ENCODE assay signal across 16 cellular contexts in the genomic region with DNA sequence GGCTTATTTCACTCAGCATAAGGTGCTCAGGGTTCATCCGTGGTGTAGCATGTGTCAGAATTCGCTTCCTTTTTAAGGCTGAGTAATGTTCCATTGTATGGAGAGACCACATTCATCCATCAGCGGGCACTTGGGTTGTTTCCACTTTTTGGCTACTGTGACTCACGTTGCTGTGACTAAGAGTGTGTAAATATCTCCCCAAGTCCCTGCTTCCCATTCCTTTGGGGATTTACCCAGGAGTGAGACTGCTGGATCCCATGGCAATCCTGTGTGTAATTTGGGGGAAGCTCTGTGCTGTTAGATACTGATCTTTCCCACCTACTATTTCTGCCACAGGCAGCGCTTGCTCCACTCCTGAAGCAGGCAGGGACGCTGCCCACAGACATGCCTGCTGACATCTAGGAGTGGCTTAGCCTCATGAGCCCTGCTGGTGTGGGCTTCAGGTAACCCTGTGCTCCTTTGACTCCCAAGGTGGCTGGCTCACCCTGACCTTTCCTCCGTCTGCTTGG.
DNase-seq lines count a peak whose midpoint lies in the region; ATAC-seq, FAIRE-seq and TF ChIP-seq lines count a peak whose summit lies in the region.
"Had no signal": no experiment of that assay in that cellular context is flagged by ENCODE, and none has a peak within 500 bp of the region (broad histone marks: within the 10 kb centered on the region; RNA-seq: fewer than 3 reads in every experiment).

No MANE protein-coding gene starts in this region.

- H3K4me3 Mint-ChIP-seq in effector memory CD8-positive, alpha-beta T cell: no peak overlapping the region
- H3K4me3 Mint-ChIP-seq in H9: no peak overlapping the region
- H3K4me3 Mint-ChIP-seq: naive thymus-derived CD8-positive, alpha-beta T cell; T-helper 1 cell treated with Interleukin-12 subunit alpha and Interleukin-12 subunit beta and Interleukin-4 antibody, amounts not matched to agents 30 μg/mL and 1 μg/mL, for 36 hours had no signal

- no peaks in the 10 kb centered on the region for H3K36me3 ChIP-seq in PC-3 (ENCODE audit: low read depth, low read length)
- no peaks in the 10 kb centered on the region for H3K36me3 ChIP-seq in H1 (ENCODE audit: control insufficient read depth in 2 of 4, insufficient read depth in 4 of 4, low read length in 3 of 4)
- no peaks in the 10 kb centered on the region for H3K36me3 ChIP-seq in HAP-1 (replicated peaks)

- CTCF ChIA-PET in PC-3 (lab: Charles Lee) (no interaction called here), H1 (lab: Charles Lee; ENCODE audit: partially characterized antibody) (interaction anchor here (0.6 to 0.7 kb wide), 2 partner anchors 88 to 94 kb away, joined by 3 read pairs; no protein-coding TSS in a partner anchor)

- H3K27ac ChIP-seq in PC-3 (ENCODE audit: low read length): peak overlapping the region; percentile 86
- H3K27ac ChIP-seq in H1 (ENCODE audit: low read depth, low read length): no peak overlapping the region
- H3K27ac ChIP-seq in H9 (ENCODE audit: insufficient read length, low read depth, low read length): no peak overlapping the region

- H3K79me1 ChIP-seq in H1 (ENCODE audit: low read depth, low read length): no peaks in the 10 kb centered on the region; the same call in 1 of the 2 replicates
- no peaks in the 10 kb centered on the region for H3K79me1 ChIP-seq in H9 (ENCODE audit: insufficient read depth, low read depth, low read length, poor library complexity, severe bottlenecking)

- no peaks in the 10 kb centered on the region for H3K27me3 ChIP-seq in PC-3 (ENCODE audit: low read length)
- no peaks in the 10 kb centered on the region; a peak in 1 of 7 replicates for H3K27me3 ChIP-seq in H1 (replicated peaks in 1 of 4; ENCODE audit: control insufficient read depth in 3 of 4, extremely low read depth in 1 of 4, insufficient read depth in 3 of 4, low read length in 3 of 4)
- no peaks in the 10 kb centered on the region for H3K27me3 ChIP-seq in HAP-1 (ENCODE audit: low read depth)
- no peaks in the 10 kb centered on the region for H3K27me3 ChIP-seq in H9 (ENCODE audit: insufficient read depth, low read length)

- no peak overlapping the region for H3K56ac ChIP-seq in H1 (replicated peaks; ENCODE audit: insufficient read length, low read depth, low read length)
- H3K56ac ChIP-seq in H9 (ENCODE audit: insufficient read length, low read depth, low read length): no peak overlapping the region

- TF ChIP-seq CTCF in PC-3 (conservative IDR thresholded peaks at IDR 0.05; ENCODE audit: low read depth, low read length): no peak
- no peak for TF ChIP-seq CTCF in H1 (IDR thresholded peaks at IDR 0.05; ENCODE audit: control extremely low read depth in 1 of 3, insufficient read depth in 1 of 3, low read depth in 1 of 3, low read length in 3 of 3)
- no peak for TF ChIP-seq CTCF in H9 (conservative IDR thresholded peaks at IDR 0.05)

- H3K36me3 Mint-ChIP-seq in effector memory CD8-positive, alpha-beta T cell (ENCODE audit: insufficient read depth): no peaks in the 10 kb centered on the region
- H3K36me3 Mint-ChIP-seq in H9 (ENCODE audit: insufficient read depth in 1 of 3, low read depth in 3 of 3): no peaks in the 10 kb centered on the region; a peak in 1 of 7 replicates
- H3K36me3 Mint-ChIP-seq: naive thymus-derived CD8-positive, alpha-beta T cell had no signal

- TF ChIP-seq POLR2A in H1 (IDR thresholded peaks at IDR 0.05; ENCODE audit: control extremely low read depth in 1 of 2, low read depth in 2 of 2, low read length in 2 of 2): no peak

- H3K18ac ChIP-seq in H1 (ENCODE audit: extremely low read depth, low read length) (no peak overlapping the region), H9 (ENCODE audit: insufficient read length, low read depth, low read length) (no peak overlapping the region)

- H3K79me2 ChIP-seq in PC-3 (ENCODE audit: low read length): no peaks in the 10 kb centered on the region
- no peaks in the 10 kb centered on the region for H3K79me2 ChIP-seq in H1 (ENCODE audit: control insufficient read depth in 1 of 2, insufficient read depth in 2 of 2, low read length in 2 of 2)
- H3K79me2 ChIP-seq in H9 (ENCODE audit: insufficient read depth, low read length): no peaks in the 10 kb centered on the region

- BruUV-seq in PC-3 (replicated peaks; lab: Mats Ljungman, UMichigan): no TSS peak

- peak overlapping the region; percentile 66 for H3K4me2 ChIP-seq in PC-3 (ENCODE audit: low read length)
- H3K4me2 ChIP-seq in H1 (ENCODE audit: insufficient read depth in 1 of 2, low read depth in 2 of 2, low read length in 2 of 2): no peak overlapping the region
- H3K4me2 ChIP-seq in H9 (ENCODE audit: insufficient read depth, insufficient read length, low read length): no peak overlapping the region

- peak overlapping the region in 1 of 2 donors; percentile 22 for H3K27ac Mint-ChIP-seq in effector memory CD8-positive, alpha-beta T cell
- no peak overlapping the region for H3K27ac Mint-ChIP-seq in H9
- H3K27ac Mint-ChIP-seq: T-helper 1 cell treated with Interleukin-12 subunit alpha and Interleukin-12 subunit beta and Interleukin-4 antibody, amounts not matched to agents 30 μg/mL and 1 μg/mL, for 36 hours had no signal

- no peak for FAIRE-seq in H1 (lab: Jason Lieb, UNC)

- peaks cover 27% of the 10 kb centered on the region for H3K4me1 ChIP-seq in PC-3 (ENCODE audit: insufficient read depth, low read length)
- peaks cover 0 to 2% (median 0%) of the 10 kb centered on the region in 4 experiments; a peak in 1 of 7 replicates for H3K4me1 ChIP-seq in H1 (replicated peaks in 1 of 4; ENCODE audit: control insufficient read depth in 3 of 4, insufficient read depth in 4 of 4, low read length in 3 of 4)
- H3K4me1 ChIP-seq in HAP-1: no peaks in the 10 kb centered on the region
- H3K4me1 ChIP-seq in H9 (ENCODE audit: insufficient read depth, low read length): no peaks in the 10 kb centered on the region

- H4K20me1 ChIP-seq in PC-3 (ENCODE audit: low read length) (no peaks in the 10 kb centered on the region), H1 (replicated peaks in 1 of 2; ENCODE audit: control insufficient read depth in 1 of 2, insufficient read depth in 2 of 2, low read length in 2 of 2) (no peaks in the 10 kb centered on the region), H9 (ENCODE audit: control insufficient read depth, insufficient read depth, insufficient read length) (no peaks in the 10 kb centered on the region)

- H2BK12ac ChIP-seq in H1 (ENCODE audit: low read depth, low read length): no peak overlapping the region
- H2BK12ac ChIP-seq in H9 (ENCODE audit: insufficient read length, low read depth, low read length): no peak overlapping the region

- H3K23me2 ChIP-seq in H1 (ENCODE audit: low read depth, low read length) (no peaks in the 10 kb centered on the region; the same call in 1 of the 2 replicates), H9 (ENCODE audit: insufficient read length, low read depth, low read length, poor library complexity, severe bottlenecking) (no peaks in the 10 kb centered on the region)

- H3K4ac ChIP-seq in H1 (replicated peaks; ENCODE audit: insufficient read length, low read depth, low read length) (no peak overlapping the region), H9 (ENCODE audit: low read depth, low read length) (no peak overlapping the region)

- H3K4me3 ChIP-seq in PC-3 (ENCODE audit: low read length) (no peak overlapping the region), H1 (ENCODE audit: extremely low read depth in 1 of 4, insufficient read depth in 2 of 4, low read depth in 3 of 4, low read length in 4 of 4) (no peak overlapping the region), HAP-1 (no peak overlapping the region)

- WGBS in H1 (ENCODE audit: extremely low coverage in 1 of 2, insufficient coverage in 1 of 2, insufficient read length in 1 of 2, insufficient replicate concordance in 2 of 2, low coverage in 1 of 2, low lambda C conversion rate in 2 of 2, missing lambda C conversion rate in 1 of 2), 2 experiments: 90% methylated on average over 7 of the region's 7 CpGs; no CpG with 5 or more reads in 1 of the 2 experiments
- WGBS in H9 (ENCODE audit: extremely low coverage, insufficient read length, low lambda C conversion rate): no CpG with 5 or more reads among the region's 7 CpGs

- in situ Hi-C loops in HAP-1 (cut with MboI; ENCODE audit: low sequenced_read_pairs): no loop called here

- H2AK5ac ChIP-seq in H1 (ENCODE audit: low read depth, low read length) (no peak overlapping the region), H9 (ENCODE audit: insufficient read length, low read length) (no peak overlapping the region)

- H4K91ac ChIP-seq in H1 (replicated peaks; ENCODE audit: insufficient read length, low read length): peak overlapping the region; percentile 17
- H4K91ac ChIP-seq in H9 (ENCODE audit: insufficient read length, low read depth, low read length): no peak overlapping the region

- H4K8ac ChIP-seq in H1 (ENCODE audit: extremely low read depth, insufficient read depth, low read length) (no peak overlapping the region), H9 (replicated peaks; ENCODE audit: insufficient read length, low read depth, low read length) (no peak overlapping the region)

- peak; percentile 93 for DNase-seq in EL
- DNase-seq in PC-3: peak; percentile 90
- DNase-seq in H1 (ENCODE audit: low read depth in 1 of 2, low spot score in 2 of 2): no peak
- DNase-seq in myocyte (ENCODE audit: low read depth): peak; percentile 57
- no peak for DNase-seq in HAP-1 (ENCODE audit: low spot score in 2 of 2)
- DNase-seq in ureter (ENCODE audit: low spot score): no peak
- DNase-seq in effector memory CD8-positive, alpha-beta T cell: no peak
- no peak for DNase-seq in H9
- DNase-seq: activated CD8-positive, alpha-beta memory T cell treated with anti-CD3 and anti-CD28 coated beads, Interleukin-2, amount 50 U/mL, for 48 hours; caudate nucleus; DMS79 treated with DMSO at 0.1 percent for 48 hours; hippocampal formation; MV-4-11; naive thymus-derived CD8-positive, alpha-beta T cell; NCI-H526 treated with DMSO at 0.1 percent for 48 hours had no signal

- 0 out of 2 replicates have a peak overlapping the region, but pooled peaks have one; percentile 27 for H2BK5ac ChIP-seq in H1 (ENCODE audit: low read depth, low read length)
- H2BK5ac ChIP-seq in H9 (ENCODE audit: insufficient read length, low read length): no peak overlapping the region

- intact Hi-C loops in PC-3 (cut with micrococcal nuclease): no loop called here

- POLR2A ChIA-PET in PC-3 (lab: Charles Lee; ENCODE audit: unreplicated experiment) (no interaction called here), H1 (lab: Charles Lee; ENCODE audit: partially characterized antibody) (no interaction called here)

- no peaks in the 10 kb centered on the region for H3K9me3 Mint-ChIP-seq in effector memory CD8-positive, alpha-beta T cell
- no peaks in the 10 kb centered on the region; a peak in 1 of 5 replicates for H3K9me3 Mint-ChIP-seq in H9
- H3K9me3 Mint-ChIP-seq: naive thymus-derived CD8-positive, alpha-beta T cell; T-helper 1 cell treated with Interleukin-12 subunit alpha and Interleukin-12 subunit beta and Interleukin-4 antibody, amounts not matched to agents 30 μg/mL and 1 μg/mL, for 36 hours had no signal

- peaks cover 0 to 7% of the 10 kb centered on the region in 2 donors for H3K27me3 Mint-ChIP-seq in effector memory CD8-positive, alpha-beta T cell
- H3K27me3 Mint-ChIP-seq in H9 (ENCODE audit: low read depth): no peaks in the 10 kb centered on the region
- H3K27me3 Mint-ChIP-seq: naive thymus-derived CD8-positive, alpha-beta T cell had no signal

- H2AFZ ChIP-seq in PC-3 (ENCODE audit: low read length): no peak overlapping the region
- no peak overlapping the region for H2AFZ ChIP-seq in H1 (ENCODE audit: low read length)
- no peak overlapping the region for H2AFZ ChIP-seq in H9 (ENCODE audit: low read length)

- peaks cover 0 to 6% of the 10 kb centered on the region in 2 donors for H3K4me1 Mint-ChIP-seq in effector memory CD8-positive, alpha-beta T cell (ENCODE audit: low read depth in 2 of 2)
- peaks cover 6 to 7% of the 10 kb centered on the region in 2 experiments; a peak in 2 of 4 replicates for H3K4me1 Mint-ChIP-seq in H9

- ATAC-seq in PC-3: peak; percentile 91
- ATAC-seq in effector memory CD8-positive, alpha-beta T cell (replicated peaks): no peak
- ATAC-seq: naive thymus-derived CD8-positive, alpha-beta T cell had no signal

- H3K9ac ChIP-seq in PC-3 (ENCODE audit: low read length) (peak overlapping the region; percentile 52), H1 (replicated peaks in 1 of 4; ENCODE audit: extremely low read depth in 1 of 4, low read depth in 3 of 4, low read length in 3 of 4) (no peak overlapping the region), H9 (ENCODE audit: extremely low read depth, insufficient read length, low read length) (no peak overlapping the region)

- H3K9me3 ChIP-seq in PC-3 (ENCODE audit: low read length) (no peaks in the 10 kb centered on the region), H1 (ENCODE audit: insufficient read depth in 2 of 2, low read depth in 1 of 2, low read length in 1 of 2) (no peaks in the 10 kb centered on the region), HAP-1 (no peaks in the 10 kb centered on the region), H9 (ENCODE audit: control insufficient read depth, low read depth, low read length) (no peaks in the 10 kb centered on the region)

- H3K23ac ChIP-seq in H1 (ENCODE audit: insufficient read length) (no peak overlapping the region), H9 (ENCODE audit: insufficient read length, low read depth, low read length) (no peak overlapping the region)

- TF ChIP-seq EP300 in H1 (IDR thresholded peaks at IDR 0.05; ENCODE audit: borderline replicate concordance in 1 of 2, low read depth in 2 of 2, low read length in 2 of 2): no peak

- H4K5ac ChIP-seq in H1 (ENCODE audit: insufficient read length, low read depth, low read length) (no peak overlapping the region), H9 (ENCODE audit: insufficient read length, low read depth, low read length) (no peak overlapping the region)

- H3T11ph ChIP-seq in H9 (ENCODE audit: low read length): no peak overlapping the region

- H3K9me2 ChIP-seq in PC-3 (replicated peaks; ENCODE audit: low read length): no peaks in the 10 kb centered on the region

- H3K14ac ChIP-seq in H1 (ENCODE audit: insufficient read length): no peak overlapping the region
- H3K14ac ChIP-seq in H9 (ENCODE audit: insufficient read depth, low read length): no peak overlapping the region

- 0 out of 2 replicates have a peak overlapping the region, but pooled peaks have one; percentile 3 for H2BK20ac ChIP-seq in H1 (ENCODE audit: low read length)
- no peak overlapping the region for H2BK20ac ChIP-seq in H9 (ENCODE audit: low read depth, low read length, poor library complexity, severe bottlenecking)

- no peak overlapping the region for H2BK120ac ChIP-seq in H1 (replicated peaks; ENCODE audit: low read depth, low read length)
- no peak overlapping the region for H2BK120ac ChIP-seq in H9 (ENCODE audit: low read depth, low read length, poor library complexity, severe bottlenecking)

- no peak for TF ChIP-seq RAD21 in H1 (IDR thresholded peaks at IDR 0.05 in 1 of 2, conservative IDR thresholded peaks at IDR 0.05 in 1 of 2; ENCODE audit: low read depth in 2 of 2, low read length in 2 of 2)

- 0 out of 2 replicates have a peak overlapping the region, but pooled peaks have one; percentile 53 for H2BK15ac ChIP-seq in H1 (ENCODE audit: low read length)
- H2BK15ac ChIP-seq in H9 (ENCODE audit: low read depth, low read length): no peak overlapping the region

- H3F3A ChIP-seq in PC-3 (ENCODE audit: low read length, unreplicated experiment): no peaks in the 10 kb centered on the region

Comparison
In these comparisons a context has a peak if more than half of its experiments do, and no peak if none do; other contexts are left out.
1. DNase-seq: peak in EL (single experiment), PC-3 (single experiment) and myocyte (single experiment); none in H1 (0 of 2), HAP-1 (0 of 2), ureter (single experiment), effector memory CD8-positive, alpha-beta T cell (0 of 3) and H9 (single experiment).